Comparison of ENCODE assay signal across 13 cellular contexts in genomic region chr18:36035253-36035652, GRCh38. TPM values are rescaled to one million over a fixed set of nuclear protein-coding genes. Genes with fewer than 3 reads are reported as not detected.
DNase-seq lines count a peak whose midpoint lies in the region; ATAC-seq lines count a peak whose summit lies in the region.
"Had no signal": no experiment of that assay in that cellular context is flagged by ENCODE, and none has a peak within 500 bp of the region (broad histone marks: within the 10 kb centered on the region; RNA-seq: fewer than 3 reads in every experiment).

No MANE protein-coding gene starts in this region.

- H3K4me3 ChIP-seq in adipocyte (ENCODE audit: low read length) = no peak overlapping the region
- no peak overlapping the region for H3K4me3 ChIP-seq in MG63
- H3K4me3 ChIP-seq in right cardiac atrium (ENCODE audit: low read length) = no peak overlapping the region
- H3K4me3 ChIP-seq: A549, spleen had no signal

- H3K9me3 ChIP-seq in adipocyte (ENCODE audit: control insufficient read depth, low read length) (peaks cover 8% of the 10 kb centered on the region), MG63 (peaks cover 9% of the 10 kb centered on the region), right cardiac atrium (ENCODE audit: control insufficient read depth, low read length) (peaks cover 2% of the 10 kb centered on the region)

- H3K4me1 ChIP-seq in adipocyte (ENCODE audit: control insufficient read depth, insufficient read depth, low read length) (no peaks in the 10 kb centered on the region), right cardiac atrium (ENCODE audit: control insufficient read depth, insufficient read depth, low read length) (no peaks in the 10 kb centered on the region)

- H3K27ac Mint-ChIP-seq in activated T-cell treated with anti-CD3 and anti-CD28 coated beads, Interleukin-2, amount 50 U/mL, for 24 hours = peak overlapping the region; percentile 23

- peaks cover 63% of the 10 kb centered on the region for H3K36me3 Mint-ChIP-seq in activated T-cell treated with anti-CD3 and anti-CD28 coated beads, Interleukin-2, amount 50 U/mL, for 24 hours (ENCODE audit: low read depth)
- peaks cover 34% of the 10 kb centered on the region for H3K36me3 Mint-ChIP-seq in activated T-cell treated with anti-CD3 and anti-CD28 coated beads, Interleukin-2, amount 50 U/mL, for 4 hours (ENCODE audit: insufficient read depth)

- H3K27ac ChIP-seq in right cardiac atrium (ENCODE audit: low read length) = no peak overlapping the region
- H3K27ac ChIP-seq: A549, spleen had no signal

- H3K9me3 Mint-ChIP-seq in activated T-cell treated with anti-CD3 and anti-CD28 coated beads, Interleukin-2, amount 50 U/mL, for 24 hours = peaks cover 16% of the 10 kb centered on the region
- peaks cover 6% of the 10 kb centered on the region for H3K9me3 Mint-ChIP-seq in activated T-cell treated with anti-CD3 and anti-CD28 coated beads, Interleukin-2, amount 50 U/mL, for 4 hours

- H3K36me3 ChIP-seq in adipocyte (ENCODE audit: control insufficient read depth, insufficient read depth, low read length, severe bottlenecking) (peaks cover 8% of the 10 kb centered on the region), MG63 (peaks cover 22% of the 10 kb centered on the region)

- DNase-seq in activated T-cell treated with anti-CD3 and anti-CD28 coated beads, Interleukin-2, amount 50 U/mL, for 24 hours = no peak
- DNase-seq in activated T-cell treated with anti-CD3 and anti-CD28 coated beads, Interleukin-2, amount 50 U/mL, for 4 hours = no peak
- DNase-seq in NCI-H2081 treated with DMSO at 0.1 percent for 48 hours (lab: John Stamatoyannopoulos, UW) (peak; percentile 74), adipocyte (ENCODE audit: low read depth) (peak; percentile 40), MG63 (no peak), right cardiac atrium (no peak)
- DNase-seq in stimulated activated CD4-positive, alpha-beta T cell treated with anti-CD3 and anti-CD28 coated beads, Interleukin-4, amount 100 ng/mL, for 1 hour = no peak
- DNase-seq: amygdala, head of caudate nucleus, left ventricle myocardium superior, spleen had no signal

- H3K27me3 ChIP-seq in adipocyte (replicated peaks; ENCODE audit: control insufficient read depth, insufficient read depth, low read length) (no peaks in the 10 kb centered on the region), MG63 (no peaks in the 10 kb centered on the region), right cardiac atrium (ENCODE audit: control insufficient read depth, insufficient read depth) (no peaks in the 10 kb centered on the region)
- H3K27me3 ChIP-seq: spleen had no signal

- H3K9ac ChIP-seq in adipocyte (ENCODE audit: low read length) = no peak overlapping the region

- H3K4me3 Mint-ChIP-seq in activated T-cell treated with anti-CD3 and anti-CD28 coated beads, Interleukin-2, amount 50 U/mL, for 24 hours = no peak overlapping the region
- H3K4me3 Mint-ChIP-seq in activated T-cell treated with anti-CD3 and anti-CD28 coated beads, Interleukin-2, amount 50 U/mL, for 4 hours = no peak overlapping the region

- H3K4me1 Mint-ChIP-seq in activated T-cell treated with anti-CD3 and anti-CD28 coated beads, Interleukin-2, amount 50 U/mL, for 24 hours (ENCODE audit: low read depth) = peaks cover 42% of the 10 kb centered on the region
- peaks cover 36% of the 10 kb centered on the region for H3K4me1 Mint-ChIP-seq in activated T-cell treated with anti-CD3 and anti-CD28 coated beads, Interleukin-2, amount 50 U/mL, for 4 hours (ENCODE audit: low read depth)

- no peaks in the 10 kb centered on the region for H3K27me3 Mint-ChIP-seq in activated T-cell treated with anti-CD3 and anti-CD28 coated beads, Interleukin-2, amount 50 U/mL, for 24 hours
- H3K27me3 Mint-ChIP-seq in activated T-cell treated with anti-CD3 and anti-CD28 coated beads, Interleukin-2, amount 50 U/mL, for 4 hours (ENCODE audit: low read depth) = no peaks in the 10 kb centered on the region

- ATAC-seq in activated T-cell treated with anti-CD3 and anti-CD28 coated beads, Interleukin-2, amount 50 U/mL, for 4 hours = no peak
- ATAC-seq in right cardiac atrium (no peak), GM18870 (IDR thresholded peaks at IDR 0.05; ENCODE audit: unreplicated experiment) (no peak)
- ATAC-seq: A549, left ventricle myocardium superior had no signal

- intact Hi-C loops in right cardiac atrium (cut with DNase I) = no loop called here

RNA-seq across cellular contexts. Expression of gene RPRD1A, which starts 32.1 kb away (rescaled TPM):
- 10 to 100 TPM; 19.7 to 23.4 (median 21.7) TPM for total RNA-seq in activated T-cell treated with anti-CD3 and anti-CD28 coated beads, Interleukin-2, amount 50 U/mL, for 4 hours
- total RNA-seq in MG63 (2014; rRNA removed; shearing (Covaris generic); ENCODE audit: low replicate concordance) = 28.7 and 31.4 TPM in 2 replicates
- 10 to 100 TPM; 45.1 to 51.0 (median 46.9) TPM for total RNA-seq in right cardiac atrium
- 23.7 TPM for polyA plus RNA-seq in right cardiac atrium

Comparison
In these comparisons a context has a peak if more than half of its experiments do, and no peak if none do; other contexts are left out.
1. DNase-seq: peak in NCI-H2081 treated with DMSO at 0.1 percent for 48 hours (single experiment) and adipocyte (single experiment); none in activated T-cell treated with anti-CD3 and anti-CD28 coated beads, Interleukin-2, amount 50 U/mL, for 24 hours (single experiment), activated T-cell treated with anti-CD3 and anti-CD28 coated beads, Interleukin-2, amount 50 U/mL, for 4 hours (single experiment), MG63 (single experiment), right cardiac atrium (0 of 3) and stimulated activated CD4-positive, alpha-beta T cell treated with anti-CD3 and anti-CD28 coated beads, Interleukin-4, amount 100 ng/mL, for 1 hour (single experiment).